In genomic region chr5:165525268-165525667, GRCh38 we compare ENCODE assay signal across 20 cellular contexts.
A peak's percentile ranks its signal among the peaks of the same experiment; 100 is the strongest.
DNase-seq lines count a peak whose midpoint lies in the region; ATAC-seq and TF ChIP-seq lines count a peak whose summit lies in the region.
"Had no signal": no experiment of that assay in that cellular context is flagged by ENCODE, and none has a peak within 500 bp of the region (broad histone marks: within the 10 kb centered on the region; RNA-seq: fewer than 3 reads in every experiment).

No MANE protein-coding gene starts in this region.

- H3K36me3 ChIP-seq in CD4-positive, alpha-beta memory T cell (ENCODE audit: insufficient read depth, low read length) = no peaks in the 10 kb centered on the region
- H3K36me3 ChIP-seq in sigmoid colon = no peaks in the 10 kb centered on the region
- H3K36me3 ChIP-seq: ovary, uterus had no signal

- H3K4me1 ChIP-seq in foreskin keratinocyte = no peaks in the 10 kb centered on the region
- no peaks in the 10 kb centered on the region for H3K4me1 ChIP-seq in CD4-positive, alpha-beta memory T cell (ENCODE audit: insufficient read depth, low read length)
- peaks cover 0 to 7% (median 4%) of the 10 kb centered on the region in 4 donors for H3K4me1 ChIP-seq in sigmoid colon
- H3K4me1 ChIP-seq: uterus had no signal

- CTCF ChIA-PET in CD4-positive, alpha-beta memory T cell (lab: Charles Lee; ENCODE audit: partially characterized antibody) = no interaction called here

- H3K36me3 Mint-ChIP-seq in CD4-positive, alpha-beta memory T cell = no peaks in the 10 kb centered on the region
- H3K36me3 Mint-ChIP-seq: stimulated activated naive B cell treated with anti-CD40 and anti-IgM and Interleukin-4, amounts not matched to agents 10 μg/mL and 1 μg/mL and 100 μg/mL, for 72 hours had no signal

- H3K27me3 Mint-ChIP-seq in CD4-positive, alpha-beta memory T cell = no peaks in the 10 kb centered on the region
- H3K27me3 Mint-ChIP-seq: stimulated activated naive B cell treated with anti-CD40 and anti-IgM and Interleukin-4, amounts not matched to agents 10 μg/mL and 1 μg/mL and 100 μg/mL, for 72 hours had no signal

- H3K9me3 Mint-ChIP-seq in CD4-positive, alpha-beta memory T cell = peaks cover 0 to 37% (median 14%) of the 10 kb centered on the region in 8 donors

- 81 to 82% methylated on average over 5 of the region's 5 CpGs for WGBS in sigmoid colon, 2 donors

- ATAC-seq in foreskin keratinocyte = no peak
- no peak for ATAC-seq in GM18870 (IDR thresholded peaks at IDR 0.05; ENCODE audit: unreplicated experiment)
- ATAC-seq: left lobe of liver; stimulated activated naive B cell treated with anti-CD40 and anti-IgM and Interleukin-4, amounts not matched to agents 10 μg/mL and 1 μg/mL and 100 μg/mL, for 72 hours; WTC11 had no signal

- TF ChIP-seq EP300 in sigmoid colon (IDR thresholded peaks at IDR 0.05) = no peak

- H3K27ac ChIP-seq in foreskin keratinocyte (no peak overlapping the region), sigmoid colon (no peak overlapping the region)
- no peak overlapping the region for H3K27ac ChIP-seq in CD4-positive, alpha-beta memory T cell (ENCODE audit: low read depth, low read length)
- H3K27ac ChIP-seq: coronary artery, ovary, uterus had no signal

- H3K4me3 Mint-ChIP-seq in CD4-positive, alpha-beta memory T cell = no peak overlapping the region
- H3K4me3 Mint-ChIP-seq: stimulated activated naive B cell treated with anti-CD40 and anti-IgM and Interleukin-4, amounts not matched to agents 10 μg/mL and 1 μg/mL and 100 μg/mL, for 72 hours; WTC11 had no signal

- TF ChIP-seq POLR2A in NB4 (IDR thresholded peaks at IDR 0.05; ENCODE audit: extremely low read depth, insufficient read length) = no peak
- TF ChIP-seq POLR2A in sigmoid colon (IDR thresholded peaks at IDR 0.05) = no peak

- TF ChIP-seq CTCF in NB4 (IDR thresholded peaks at IDR 0.05; ENCODE audit: low read depth, low read length) (no peak), astrocyte of the cerebellum (IDR thresholded peaks at IDR 0.05; ENCODE audit: low read depth, low read length, missing control alignments) (no peak), foreskin keratinocyte (conservative IDR thresholded peaks at IDR 0.05) (no peak), sigmoid colon (IDR thresholded peaks at IDR 0.05) (no peak)

- H3K4me3 ChIP-seq in NB4 (ENCODE audit: low read depth, low read length) (no peak overlapping the region), astrocyte of the cerebellum (ENCODE audit: low read depth, low read length) (no peak overlapping the region), sigmoid colon (no peak overlapping the region)
- H3K4me3 ChIP-seq in CD4-positive, alpha-beta memory T cell (ENCODE audit: low read length in 2 of 2) = no peak overlapping the region
- H3K4me3 ChIP-seq: coronary artery, ovary, uterus had no signal

- DNase-seq in Daoy (ENCODE audit: low read depth) (peak; percentile 70), NB4 (ENCODE audit: low read depth) (peak; percentile 20), astrocyte of the cerebellum (ENCODE audit: low read depth) (peak; percentile 34), foreskin keratinocyte (peak; percentile 5 to 55), sigmoid colon (no peak), T1000 (lab: John Stamatoyannopoulos, UW) (no peak)
- no peak for DNase-seq in CD4-positive, alpha-beta memory T cell
- DNase-seq: amniotic stem cell; Calu3; KG1; NCI-H1694 treated with DMSO at 0.1 percent for 48 hours; NCI-H446 treated with DMSO at 0.1 percent for 48 hours; ovary; stimulated activated naive B cell treated with anti-CD40 and anti-IgM and Interleukin-4, amounts not matched to agents 10 μg/mL and 1 μg/mL and 100 μg/mL, for 72 hours; uterus had no signal

- intact Hi-C loops in CD4-positive, alpha-beta memory T cell (cut with micrococcal nuclease) = no loop called here
- intact Hi-C loops in sigmoid colon (cut with DNase I) = no loop called here

- H3K9me3 ChIP-seq in CD4-positive, alpha-beta memory T cell (ENCODE audit: control insufficient read depth in 1 of 2, low read length in 2 of 2) = no peaks in the 10 kb centered on the region
- peaks cover 0 to 9% (median 1%) of the 10 kb centered on the region in 4 donors for H3K9me3 ChIP-seq in sigmoid colon
- H3K9me3 ChIP-seq: ovary, uterus had no signal

- H3K27me3 ChIP-seq in foreskin keratinocyte = no peaks in the 10 kb centered on the region
- H3K27me3 ChIP-seq in CD4-positive, alpha-beta memory T cell (ENCODE audit: insufficient read depth, low read length) = no peaks in the 10 kb centered on the region
- no peaks in the 10 kb centered on the region for H3K27me3 ChIP-seq in sigmoid colon
- H3K27me3 ChIP-seq: ovary, uterus had no signal

- in situ Hi-C loops in astrocyte of the cerebellum (cut with HindIII; ENCODE audit: low sequenced_read_pairs) = no loop called here

- H3K4me1 Mint-ChIP-seq in CD4-positive, alpha-beta memory T cell = no peaks in the 10 kb centered on the region
- H3K4me1 Mint-ChIP-seq: stimulated activated naive B cell treated with anti-CD40 and anti-IgM and Interleukin-4, amounts not matched to agents 10 μg/mL and 1 μg/mL and 100 μg/mL, for 72 hours; WTC11 had no signal

- POLR2A ChIA-PET in CD4-positive, alpha-beta memory T cell (lab: Charles Lee; ENCODE audit: partially characterized antibody) = no interaction called here

- no peak overlapping the region for H3K27ac Mint-ChIP-seq in CD4-positive, alpha-beta memory T cell
- H3K27ac Mint-ChIP-seq: activated T-helper 2 cell treated with anti-CD3 and anti-CD28 coated beads, Interferon-gamma antibody, Interleukin-2, Interleukin-4, amounts not matched to agents 10 μg/mL and 5 μg/mL and 100 μg/mL, durations not matched to agents 14 hours and 24 hours and 36 hours; stimulated activated naive B cell treated with anti-CD40 and anti-IgM and Interleukin-4, amounts not matched to agents 10 μg/mL and 1 μg/mL and 100 μg/mL, for 72 hours; WTC11 had no signal

Comparison
In these comparisons a context has a peak if more than half of its experiments do, and no peak if none do; other contexts are left out.
1. DNase-seq: peak in Daoy (single experiment), NB4 (single experiment), astrocyte of the cerebellum (single experiment) and foreskin keratinocyte (2 of 2); none in CD4-positive, alpha-beta memory T cell (0 of 5), sigmoid colon (single experiment) and T1000 (single experiment).